ENCODE assay signal across 17 cellular contexts in genomic region chr10:111967547-111967946, GRCh38.
DNase-seq lines count a peak whose midpoint lies in the region; TF ChIP-seq lines count a peak whose summit lies in the region.
"Had no signal": no experiment of that assay in that cellular context is flagged by ENCODE, and none has a peak within 500 bp of the region (broad histone marks: within the 10 kb centered on the region; RNA-seq: fewer than 3 reads in every experiment).

No MANE protein-coding gene starts in this region.

- DNase-seq in DMS53 (lab: John Stamatoyannopoulos, UW) (peak; percentile 16), DMS53 treated with DMSO at 0.1 percent for 48 hours (lab: John Stamatoyannopoulos, UW; ENCODE audit: unreplicated experiment) (no peak), epithelial cell of esophagus (ENCODE audit: low read depth) (peak; percentile 2), neuronal stem cell (ENCODE audit: low spot score) (no peak), colonic mucosa (no peak), COLO668 (lab: John Stamatoyannopoulos, UW; ENCODE audit: unreplicated experiment) (no peak)
- DNase-seq: AML-193; Calu3; CD4-positive, CD25-positive, alpha-beta regulatory T cell; DMS 273 treated with DMSO at 0.1 percent for 48 hours; DMS79 treated with DMSO at 0.1 percent for 48 hours; EL had no signal

- H2BK5ac ChIP-seq in neuronal stem cell (ENCODE audit: low read length), result no peak overlapping the region

- no peak overlapping the region for H3K23ac ChIP-seq in neuronal stem cell (ENCODE audit: low read depth, low read length, poor library complexity)

- peak; percentile 32; the same call in 1 of the 2 replicates for TF ChIP-seq CTCF in VCaP (conservative IDR thresholded peaks at IDR 0.05)
- no peak for TF ChIP-seq CTCF in epithelial cell of esophagus (IDR thresholded peaks at IDR 0.05; ENCODE audit: insufficient read depth, low read depth, low read length, missing control alignments)
- TF ChIP-seq CTCF in colonic mucosa (IDR thresholded peaks at IDR 0.05), result no peak

- H4K8ac ChIP-seq in neuronal stem cell (ENCODE audit: low read depth, low read length), result no peak overlapping the region

- no peak overlapping the region for H2BK12ac ChIP-seq in neuronal stem cell (ENCODE audit: low read length)

- no peak overlapping the region for H2BK15ac ChIP-seq in neuronal stem cell (ENCODE audit: low read length)

- intact Hi-C loops in colonic mucosa (cut with DNase I), result no loop called here

- H3K9me3 ChIP-seq in neuronal stem cell (replicated peaks in 1 of 2; ENCODE audit: control insufficient read depth in 2 of 2, insufficient read depth in 1 of 2, low read depth in 1 of 2, low read length in 2 of 2), result no peaks in the 10 kb centered on the region
- no peaks in the 10 kb centered on the region for H3K9me3 ChIP-seq in colonic mucosa
- H3K9me3 ChIP-seq: BLaER1 had no signal

- H3K14ac ChIP-seq in neuronal stem cell (ENCODE audit: low read length), result no peak overlapping the region

- H3K4me3 ChIP-seq in epithelial cell of esophagus (ENCODE audit: low read length) (no peak overlapping the region), neuronal stem cell (ENCODE audit: low read length in 2 of 2) (no peak overlapping the region), colonic mucosa (no peak overlapping the region)
- H3K4me3 ChIP-seq: BLaER1, K562 had no signal

- H3K18ac ChIP-seq in neuronal stem cell (ENCODE audit: low read length), result no peak overlapping the region

- H3K36me3 ChIP-seq in neuronal stem cell (replicated peaks in 1 of 2; ENCODE audit: control insufficient read depth in 2 of 2, insufficient read depth in 2 of 2, low read length in 2 of 2) (no peaks in the 10 kb centered on the region), colonic mucosa (no peaks in the 10 kb centered on the region)
- H3K36me3 ChIP-seq: BLaER1 had no signal

- H3K27me3 ChIP-seq in neuronal stem cell (ENCODE audit: control insufficient read depth in 3 of 3, insufficient read depth in 3 of 3, low read depth in 1 of 3, low read length in 3 of 3) (peaks cover 0 to 2% (median 0%) of the 10 kb centered on the region in 3 experiments), colonic mucosa (no peaks in the 10 kb centered on the region)
- H3K27me3 ChIP-seq: BLaER1 had no signal

- H3K9ac ChIP-seq in neuronal stem cell (ENCODE audit: low read depth, low read length, poor library complexity), result no peak overlapping the region
- H3K9ac ChIP-seq in colonic mucosa (ENCODE audit: low read depth in 2 of 2, low read length in 2 of 2), result no peak overlapping the region
- H3K9ac ChIP-seq: BLaER1 had no signal

- no peak overlapping the region for H2BK120ac ChIP-seq in neuronal stem cell (ENCODE audit: low read depth, low read length)

- H2AK5ac ChIP-seq in neuronal stem cell (ENCODE audit: low read depth, low read length), result no peak overlapping the region

- H3K4ac ChIP-seq in neuronal stem cell (ENCODE audit: low read length), result no peak overlapping the region

- H3K27ac ChIP-seq in VCaP (no peak overlapping the region), neuronal stem cell (replicated peaks; ENCODE audit: low read length) (no peak overlapping the region), colonic mucosa (no peak overlapping the region)
- H3K27ac ChIP-seq: 22Rv1, BLaER1, HL-60 had no signal

- WGBS in neuronal stem cell (ENCODE audit: extremely low coverage in 2 of 2, insufficient read length in 2 of 2, insufficient replicate concordance in 1 of 2), 2 donors, result no CpG with 5 or more reads among the region's 2 CpGs

- H3K79me1 ChIP-seq in neuronal stem cell (ENCODE audit: low read depth, low read length), result no peaks in the 10 kb centered on the region

- H3K4me2 ChIP-seq in neuronal stem cell (ENCODE audit: insufficient read depth, low read length, poor library complexity, severe bottlenecking), result no peak overlapping the region
- H3K4me2 ChIP-seq: BLaER1 had no signal

- H3K4me1 ChIP-seq in neuronal stem cell (ENCODE audit: control insufficient read depth in 2 of 2, insufficient read depth in 1 of 2, low read depth in 1 of 2, low read length in 2 of 2) (no peaks in the 10 kb centered on the region), colonic mucosa (no peaks in the 10 kb centered on the region)
- H3K4me1 ChIP-seq: BLaER1 had no signal

- H2AFZ ChIP-seq in neuronal stem cell (ENCODE audit: low read length), result no peak overlapping the region

- no peak overlapping the region for H4K91ac ChIP-seq in neuronal stem cell (ENCODE audit: low read depth, low read length, poor library complexity)

Comparison
In these comparisons a context has a peak if more than half of its experiments do, and no peak if none do; other contexts are left out.
1. DNase-seq: peak in DMS53 (single experiment) and epithelial cell of esophagus (single experiment); none in DMS53 treated with DMSO at 0.1 percent for 48 hours (single experiment), neuronal stem cell (single experiment), colonic mucosa (single experiment) and COLO668 (single experiment).